Comparison of ENCODE assay signal across 10 cellular contexts in the genomic region with DNA sequence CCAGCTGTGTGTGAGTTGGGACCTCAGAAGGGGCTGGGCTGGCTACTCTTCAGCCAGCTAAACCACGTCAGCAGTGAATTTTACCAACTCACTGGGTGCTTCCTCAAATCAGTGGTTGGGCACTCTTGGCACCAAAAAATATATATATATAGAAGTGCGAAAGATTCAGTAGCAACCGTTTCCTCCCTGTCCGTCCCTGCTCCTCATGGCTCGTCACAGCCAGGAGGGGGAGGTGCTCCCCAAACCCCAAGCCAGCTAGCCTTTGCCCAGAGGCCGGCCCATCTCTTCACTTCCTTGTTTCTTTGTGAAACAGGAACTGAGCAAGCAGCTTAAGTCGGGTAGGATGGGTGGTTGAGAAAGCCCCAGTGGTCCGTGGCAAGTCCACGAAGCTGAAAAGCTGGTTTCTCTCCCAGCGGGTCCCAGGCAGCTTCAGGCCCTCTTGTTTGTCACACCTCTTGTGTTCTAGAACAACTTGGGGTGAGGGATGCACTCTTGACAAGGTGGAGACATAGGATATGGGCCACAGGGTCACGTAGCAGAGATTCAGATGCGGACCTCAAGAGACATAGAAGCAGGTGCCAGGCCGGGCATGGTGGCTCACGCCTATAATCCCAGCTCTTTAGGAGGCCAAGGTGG. TPM values are rescaled to one million over a fixed set of nuclear protein-coding genes. Genes with fewer than 3 reads are reported as not detected.
A peak's percentile ranks its signal among the peaks of the same experiment; 100 is the strongest.
DNase-seq lines count a peak whose midpoint lies in the region; ATAC-seq and TF ChIP-seq lines count a peak whose summit lies in the region.
"Had no signal": no experiment of that assay in that cellular context is flagged by ENCODE, and none has a peak within 500 bp of the region (broad histone marks: within the 10 kb centered on the region; RNA-seq: fewer than 3 reads in every experiment).

No MANE protein-coding gene starts in this region.

- DNase-seq in activated CD8-positive, alpha-beta memory T cell treated with anti-CD3 and anti-CD28 coated beads for 24 hours, result peak; percentile 77
- no peak for DNase-seq in activated CD8-positive, alpha-beta memory T cell treated with anti-CD3 and anti-CD28 coated beads, Interleukin-2, amount 50 U/mL, for 48 hours
- DNase-seq in SIG-M5 treated with dmso at 0.1 percent for 504 hours (lab: John Stamatoyannopoulos, UW; ENCODE audit: unreplicated experiment), result peak; percentile 86
- peak; percentile 52 to 77 (median 65) for DNase-seq in heart left ventricle
- DNase-seq in testis, result peak; percentile 18
- DNase-seq in coronary artery (ENCODE audit: low spot score), result no peak
- no peak for DNase-seq in NCI-H1694 treated with DMSO at 0.1 percent for 48 hours (lab: John Stamatoyannopoulos, UW)

- H3K9me3 ChIP-seq in heart left ventricle, result no peaks in the 10 kb centered on the region
- no peaks in the 10 kb centered on the region for H3K9me3 ChIP-seq in testis

- TF ChIP-seq POLR2A in heart left ventricle (IDR thresholded peaks at IDR 0.05) (no peak), testis (IDR thresholded peaks at IDR 0.05) (no peak)

- no peaks in the 10 kb centered on the region for H3K36me3 ChIP-seq in heart left ventricle
- H3K36me3 ChIP-seq in testis (ENCODE audit: low read depth, missing control alignments), result no peaks in the 10 kb centered on the region

- ATAC-seq in HG02973 (IDR thresholded peaks at IDR 0.05; ENCODE audit: unreplicated experiment) (peak; percentile 73), heart left ventricle (peak; percentile 37 to 75 (median 66))

- H3K27ac ChIP-seq in heart left ventricle (peak overlapping the region in 4 of 12 donors; percentile 19 to 84 (median 38)), testis (no peak overlapping the region), coronary artery (peak overlapping the region in 1 of 2 donors; percentile 54)

- H3K4me3 ChIP-seq in heart left ventricle (no peak overlapping the region), testis (no peak overlapping the region), coronary artery (no peak overlapping the region)

- TF ChIP-seq CTCF in heart left ventricle (IDR thresholded peaks at IDR 0.05), result no peak
- TF ChIP-seq CTCF in testis (IDR thresholded peaks at IDR 0.05), result no peak
- TF ChIP-seq CTCF in coronary artery (IDR thresholded peaks at IDR 0.05), result no peak

- H3K27me3 ChIP-seq in heart left ventricle (no peaks in the 10 kb centered on the region), testis (no peaks in the 10 kb centered on the region)

- H3K4me1 ChIP-seq in heart left ventricle (peaks cover 0 to 45% (median 0%) of the 10 kb centered on the region in 12 donors), testis (no peaks in the 10 kb centered on the region)

- WGBS in heart left ventricle, 4 donors, result 68 to 77% (median 71%) methylated on average over 14 of the region's 14 CpGs
- WGBS in testis, 2 donors, result 76 to 92% methylated on average over 10 to 14 of the region's 14 CpGs

- intact Hi-C loops in heart left ventricle (cut with DNase I), result no loop called here
- intact Hi-C loops in testis (cut with DNase I; ENCODE audit: low total_unique reads), result no loop called here

RNA-seq across cellular contexts. Expression of gene SASH3, which starts 6.8 kb away (rescaled TPM):
- total RNA-seq in heart left ventricle (10 to 100 TPM in 1 of 9 donors, 1 to 10 TPM in 6, under 1 TPM in 2; 0.74 to 27.8 (median 1.6) TPM), testis (1 to 10 TPM in 1 of 2 donors, under 1 TPM in 1; 0.47 to 2.0 TPM)
- polyA plus RNA-seq in heart left ventricle (1 to 10 TPM in 1 of 2 donors, under 1 TPM in 1; 0.61 to 2.4 TPM), testis (ENCODE audit: insufficient read depth, low read depth, low replicate concordance) (4.8 TPM)
- total RNA-seq: glomerular endothelial cell had no signal
- polyA plus RNA-seq: AG04450 had no signal

RNA-seq across cellular contexts. Expression of gene XPNPEP2, which starts 34.1 kb away (rescaled TPM):
- total RNA-seq in heart left ventricle, result 1 to 10 TPM in 3 of 9 donors, under 1 TPM in 6; 0.19 to 2.1 (median 0.56) TPM
- polyA plus RNA-seq in heart left ventricle, result under 1 TPM; 0.19 to 0.55 TPM
- total RNA-seq in testis, result under 1 TPM; 0.08 to 0.25 TPM
- polyA plus RNA-seq in testis (ENCODE audit: insufficient read depth, low read depth, low replicate concordance), result 1.4 TPM
- total RNA-seq: glomerular endothelial cell had no signal

Comparison
In these comparisons a context has a peak if more than half of its experiments do, and no peak if none do; other contexts are left out.
1. DNase-seq: peak in activated CD8-positive, alpha-beta memory T cell treated with anti-CD3 and anti-CD28 coated beads for 24 hours (single experiment), SIG-M5 treated with dmso at 0.1 percent for 504 hours (single experiment), heart left ventricle (5 of 5) and testis (single experiment); none in activated CD8-positive, alpha-beta memory T cell treated with anti-CD3 and anti-CD28 coated beads, Interleukin-2, amount 50 U/mL, for 48 hours (single experiment), coronary artery (single experiment) and NCI-H1694 treated with DMSO at 0.1 percent for 48 hours (single experiment).